11 cellular contexts compared by ENCODE assay signal in genomic region chr3:177523991-177524438, GRCh38.
DNase-seq lines count a peak whose midpoint lies in the region; ATAC-seq and TF ChIP-seq lines count a peak whose summit lies in the region.
"Had no signal": no experiment of that assay in that cellular context is flagged by ENCODE, and none has a peak within 500 bp of the region (broad histone marks: within the 10 kb centered on the region; RNA-seq: fewer than 3 reads in every experiment).

No MANE protein-coding gene starts in this region.

- no peaks in the 10 kb centered on the region for H3K27me3 Mint-ChIP-seq in osteocyte (ENCODE audit: unreplicated experiment)

- TF ChIP-seq CTCF in osteocyte (IDR thresholded peaks at IDR 0.05), result no peak

- ATAC-seq in GM19324 (IDR thresholded peaks at IDR 0.05; ENCODE audit: low FRiP score, unreplicated experiment), result no peak

- no peak overlapping the region for H3K4me3 Mint-ChIP-seq in osteocyte (ENCODE audit: unreplicated experiment)
- H3K4me3 Mint-ChIP-seq: CD4-positive, CD25-positive, alpha-beta regulatory T cell had no signal

- H3K27ac Mint-ChIP-seq in osteocyte (ENCODE audit: unreplicated experiment), result peak overlapping the region; percentile 51
- H3K27ac Mint-ChIP-seq: CD4-positive, CD25-positive, alpha-beta regulatory T cell had no signal

- DNase-seq in HPDE6-E6E7 (ENCODE audit: extremely low spot score), result peak; percentile 29
- DNase-seq in NOMO-1 treated with DMSO at 0.1 percent for 48 hours (lab: John Stamatoyannopoulos, UW; ENCODE audit: unreplicated experiment), result peak; percentile 16
- peak; percentile 89 for DNase-seq in fibroblast of gingiva (ENCODE audit: low read depth)
- no peak for DNase-seq in osteocyte (ENCODE audit: extremely low spot score, unreplicated experiment)
- DNase-seq in cortex of kidney (lab: John Stamatoyannopoulos, UW), result no peak
- no peak for DNase-seq in OCI-M2 (lab: John Stamatoyannopoulos, UW; ENCODE audit: unreplicated experiment)
- DNase-seq in T-helper 9 cell, result no peak
- DNase-seq: activated CD4-positive, alpha-beta T cell treated with anti-CD3 and anti-CD28 coated beads, Interleukin-2, amount 50 U/mL, for 48 hours; activated naive CD4-positive, alpha-beta T cell; CD4-positive, CD25-positive, alpha-beta regulatory T cell had no signal

- H3K36me3 Mint-ChIP-seq in osteocyte (ENCODE audit: unreplicated experiment), result no peaks in the 10 kb centered on the region
- H3K36me3 Mint-ChIP-seq: CD4-positive, CD25-positive, alpha-beta regulatory T cell had no signal

- peaks cover 36% of the 10 kb centered on the region for H3K4me1 Mint-ChIP-seq in osteocyte (ENCODE audit: unreplicated experiment)

- peaks cover 4% of the 10 kb centered on the region for H3K9me3 Mint-ChIP-seq in osteocyte (ENCODE audit: unreplicated experiment)

Comparison
In these comparisons a context has a peak if more than half of its experiments do, and no peak if none do; other contexts are left out.
1. DNase-seq: peak in HPDE6-E6E7 (single experiment), NOMO-1 treated with DMSO at 0.1 percent for 48 hours (single experiment) and fibroblast of gingiva (single experiment); none in osteocyte (single experiment), cortex of kidney (single experiment), OCI-M2 (single experiment) and T-helper 9 cell (single experiment).